ENCODE assay signal across 21 cellular contexts in the genomic region with DNA sequence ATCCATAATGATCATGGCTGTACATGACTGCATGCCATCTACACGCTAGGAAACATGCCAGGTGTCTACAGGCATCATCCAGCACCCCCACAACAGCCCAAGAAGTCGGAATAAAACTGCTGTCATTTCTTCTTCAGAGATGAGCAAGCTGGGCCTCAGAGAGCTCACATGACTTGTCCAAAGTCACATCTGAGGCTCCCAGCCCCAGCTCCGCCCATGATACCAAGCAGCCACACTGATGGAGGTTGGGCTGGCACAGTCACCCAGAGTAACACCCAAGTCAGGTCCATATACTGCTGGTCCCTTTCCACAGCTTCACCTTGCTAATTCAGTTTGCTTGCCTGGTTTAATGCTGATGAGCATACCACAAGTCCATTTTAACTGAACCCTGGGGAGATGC.
"Had no signal": no experiment of that assay in that cellular context is flagged by ENCODE, and none has a peak within 500 bp of the region (broad histone marks: within the 10 kb centered on the region; RNA-seq: fewer than 3 reads in every experiment).

No MANE protein-coding gene starts in this region.

- DNase-seq: effector memory CD4-positive, alpha-beta T cell; gastrocnemius medialis; islet precursor cell; left ventricle myocardium inferior; mesenchymal stem cell; midbrain; nucleus accumbens; psoas muscle; retina; sigmoid colon; stimulated activated CD4-positive, alpha-beta T cell treated with anti-CD3 and anti-CD28 coated beads, Interleukin-12 subunit alpha, Interleukin-12 subunit beta, amount 100 ng/mL, for 4 hours; stimulated activated naive CD4-positive, alpha-beta T cell treated with Interleukin-2 at 50 U/mL for 16 hours; trophoblast cell; uterus had no signal

- H3K4me3 ChIP-seq: esophagus muscularis mucosa, gastrocnemius medialis, left ventricle myocardium inferior, lung, neural progenitor cell, psoas muscle, sigmoid colon, skin epidermis, uterus had no signal

- H3K36me3 Mint-ChIP-seq: natural killer cell treated with Interleukin-12 subunit alpha and Interleukin-12 subunit beta and Interleukin-15 and Interleukin-18, amount 100 ng/mL, for 72 hours; neural progenitor cell had no signal

- H3K36me3 ChIP-seq: gastrocnemius medialis, neural progenitor cell, uterus had no signal

- H3K27ac Mint-ChIP-seq: natural killer cell treated with Interleukin-12 subunit alpha and Interleukin-12 subunit beta and Interleukin-15 and Interleukin-18, amount 100 ng/mL, for 72 hours; neural progenitor cell had no signal

- FAIRE-seq: endometrium had no signal

- H3K27ac ChIP-seq: gastrocnemius medialis, left ventricle myocardium inferior, neural progenitor cell, parathyroid adenoma, psoas muscle, sigmoid colon, skin epidermis, uterus had no signal

- ATAC-seq: gastrocnemius medialis; natural killer cell treated with Interleukin-12 subunit alpha and Interleukin-12 subunit beta and Interleukin-15 and Interleukin-18, amount 100 ng/mL, for 72 hours; psoas muscle had no signal

- H3K9me3 ChIP-seq: esophagus muscularis mucosa, gastrocnemius medialis, left ventricle myocardium inferior, psoas muscle, sigmoid colon, uterus had no signal

- H3K27me3 ChIP-seq: esophagus muscularis mucosa, sigmoid colon, uterus had no signal

- H3K4me2 ChIP-seq: neural progenitor cell had no signal

- H3K9me3 Mint-ChIP-seq: natural killer cell treated with Interleukin-12 subunit alpha and Interleukin-12 subunit beta and Interleukin-15 and Interleukin-18, amount 100 ng/mL, for 72 hours; neural progenitor cell had no signal

- H3K4me3 Mint-ChIP-seq: natural killer cell treated with Interleukin-12 subunit alpha and Interleukin-12 subunit beta and Interleukin-15 and Interleukin-18, amount 100 ng/mL, for 72 hours; neural progenitor cell had no signal

- H3K9ac ChIP-seq: neural progenitor cell, parathyroid adenoma had no signal

- H3K4me1 ChIP-seq: gastrocnemius medialis, psoas muscle, uterus had no signal
